16 cellular contexts compared by ENCODE assay signal in the genomic region with DNA sequence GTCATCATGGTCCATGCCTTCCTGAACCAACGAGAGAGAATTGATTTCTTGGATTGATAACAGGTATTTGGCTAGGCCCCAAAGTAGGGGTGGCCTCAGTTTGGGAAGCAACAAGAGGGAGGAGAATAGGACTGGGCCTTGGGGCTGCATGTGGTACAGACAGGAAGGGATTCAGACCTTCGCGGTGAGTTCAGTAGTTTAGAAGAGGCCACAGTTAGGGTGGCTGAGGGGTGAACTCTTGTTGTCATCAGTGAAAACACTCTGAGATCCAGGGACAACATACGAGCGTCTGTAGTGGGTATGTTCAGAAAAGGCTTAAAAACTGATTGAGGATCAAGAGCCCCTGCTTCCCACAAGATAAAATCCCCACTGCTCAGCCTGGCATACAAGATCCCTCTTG.
DNase-seq lines count a peak whose midpoint lies in the region; ATAC-seq and TF ChIP-seq lines count a peak whose summit lies in the region.
"Had no signal": no experiment of that assay in that cellular context is flagged by ENCODE, and none has a peak within 500 bp of the region (broad histone marks: within the 10 kb centered on the region; RNA-seq: fewer than 3 reads in every experiment).

No MANE protein-coding gene starts in this region.

- peak; percentile 28 for DNase-seq in right atrium auricular region (ENCODE audit: low spot score)
- DNase-seq in left ventricle myocardium superior, result no peak
- peak; percentile 26 for DNase-seq in mesenteric fat pad (ENCODE audit: low spot score)
- DNase-seq in dermis blood vessel endothelial cell, result no peak
- DNase-seq in activated T-cell treated with anti-CD3 and anti-CD28 coated beads, Interleukin-2, amount 50 U/mL, for 48 hours, result no peak
- no peak for DNase-seq in GOT3 (lab: John Stamatoyannopoulos, UW)
- DNase-seq: 8988T; CD4-positive, alpha-beta memory T cell; cortex of kidney; erythroblast; heart right ventricle; kidney; NCI-H1092 treated with DMSO at 0.1 percent for 48 hours; stimulated activated CD4-positive, alpha-beta T cell treated with anti-CD3 and anti-CD28 coated beads, Interleukin-15, amount 100 ng/mL, for 24 hours had no signal

- peaks cover 0 to 32% of the 10 kb centered on the region in 2 donors for H3K4me1 ChIP-seq in right atrium auricular region

- no peaks in the 10 kb centered on the region for H3K36me3 ChIP-seq in right atrium auricular region
- H3K36me3 ChIP-seq: heart right ventricle had no signal

- intact Hi-C loops in left ventricle myocardium superior (cut with micrococcal nuclease), result no loop called here

- H3K27ac ChIP-seq in right atrium auricular region, result no peak overlapping the region
- H3K27ac ChIP-seq: heart right ventricle had no signal

- ATAC-seq in left ventricle myocardium superior (no peak), SK-N-SH treated with all-trans-retinoic acid at 6 μM for 48 hours (peak; percentile 66), GM18519 (IDR thresholded peaks at IDR 0.05; ENCODE audit: low FRiP score, unreplicated experiment) (no peak)
- ATAC-seq: heart right ventricle had no signal

- H3K4me3 ChIP-seq in right atrium auricular region, result no peak overlapping the region
- H3K4me3 ChIP-seq: heart right ventricle had no signal

- H3K27me3 ChIP-seq in right atrium auricular region, result no peaks in the 10 kb centered on the region

- TF ChIP-seq CTCF in right atrium auricular region (IDR thresholded peaks at IDR 0.05), result no peak

- H3K9me3 ChIP-seq in right atrium auricular region, result no peaks in the 10 kb centered on the region
- H3K9me3 ChIP-seq: heart right ventricle had no signal

TF ChIP-seq in SK-N-SH treated with all-trans-retinoic acid at 6 μM for 48 hours, 23 proteins besides CTCF, POLR2A, EP300 and RAD21:
- TF ChIP-seq ZFP3 (CRISPR knock-in tag; IDR thresholded peaks at IDR 0.05) (peak; percentile 37; the same call in 1 of the 2 replicates), CREB5 (CRISPR knock-in tag; IDR thresholded peaks at IDR 0.05; ENCODE audit: low read depth) (no peak), CSDC2 (CRISPR knock-in tag; IDR thresholded peaks at IDR 0.05) (no peak), POU6F1 (CRISPR knock-in tag; IDR thresholded peaks at IDR 0.05; ENCODE audit: borderline replicate concordance, low read depth) (no peak), OSR1 (CRISPR knock-in tag; IDR thresholded peaks at IDR 0.05) (no peak), SNAI2 (CRISPR knock-in tag; IDR thresholded peaks at IDR 0.05) (peak; percentile 86; the same call in 1 of the 2 replicates), ZFP30 (CRISPR knock-in tag; IDR thresholded peaks at IDR 0.05) (no peak), ESRRG (CRISPR knock-in tag; IDR thresholded peaks at IDR 0.05) (no peak), TCF4 (CRISPR knock-in tag; IDR thresholded peaks at IDR 0.05; ENCODE audit: borderline replicate concordance) (no peak)

Comparison
In these comparisons a context has a peak if more than half of its experiments do, and no peak if none do; other contexts are left out.
1. DNase-seq: peak in right atrium auricular region (single experiment) and mesenteric fat pad (single experiment); none in left ventricle myocardium superior (single experiment), dermis blood vessel endothelial cell (single experiment), activated T-cell treated with anti-CD3 and anti-CD28 coated beads, Interleukin-2, amount 50 U/mL, for 48 hours (0 of 2) and GOT3 (single experiment).